Comparison of ENCODE assay signal across 2 cellular contexts in the genomic region with DNA sequence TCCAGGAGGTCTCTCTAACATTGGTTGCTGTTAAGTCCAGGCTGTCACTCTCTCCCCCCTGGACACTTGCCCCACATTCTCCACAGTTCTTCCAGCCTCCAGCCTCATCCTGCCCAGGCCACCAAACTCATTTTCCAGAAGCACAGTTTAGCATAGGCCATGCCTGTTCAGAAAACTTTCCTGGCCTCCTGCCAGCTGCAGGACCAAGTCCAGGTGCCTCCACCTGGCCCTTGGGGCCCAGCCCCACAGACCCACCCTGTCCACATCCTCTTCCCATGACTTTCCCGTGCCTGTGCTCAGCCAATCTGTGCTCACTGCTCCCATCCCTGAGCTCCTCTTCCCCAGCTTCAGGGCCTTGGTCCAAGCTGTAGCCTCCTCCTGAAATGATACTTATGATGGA.
TF ChIP-seq lines count a peak whose summit lies in the region.

No MANE protein-coding gene starts in this region.

TF ChIP-seq in HEK293, 187 proteins besides CTCF, POLR2A, EP300 and RAD21:
- TF ChIP-seq, protein P1, sequence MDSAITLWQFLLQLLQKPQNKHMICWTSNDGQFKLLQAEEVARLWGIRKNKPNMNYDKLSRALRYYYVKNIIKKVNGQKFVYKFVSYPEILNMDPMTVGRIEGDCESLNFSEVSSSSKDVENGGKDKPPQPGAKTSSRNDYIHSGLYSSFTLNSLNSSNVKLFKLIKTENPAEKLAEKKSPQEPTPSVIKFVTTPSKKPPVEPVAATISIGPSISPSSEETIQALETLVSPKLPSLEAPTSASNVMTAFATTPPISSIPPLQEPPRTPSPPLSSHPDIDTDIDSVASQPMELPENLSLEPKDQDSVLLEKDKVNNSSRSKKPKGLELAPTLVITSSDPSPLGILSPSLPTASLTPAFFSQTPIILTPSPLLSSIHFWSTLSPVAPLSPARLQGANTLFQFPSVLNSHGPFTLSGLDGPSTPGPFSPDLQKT (IDR thresholded peaks at IDR 0.05; ENCODE audit: borderline replicate concordance, low read depth, low read length), result no peak
- TF ChIP-seq REPIN1 (tag by site-specific recombination; IDR thresholded peaks at IDR 0.05; ENCODE audit: low read depth), result no peak
- peak; percentile 55; the same call in 1 of the 2 replicates for TF ChIP-seq ZNF677 (tag by site-specific recombination; IDR thresholded peaks at IDR 0.05)
- peak; percentile 63; the same call in 1 of the 2 replicates for TF ChIP-seq ZNF341 (tag by site-specific recombination; IDR thresholded peaks at IDR 0.05; ENCODE audit: low read depth)
- peak; percentile 30 for TF ChIP-seq GLIS1 (tag by site-specific recombination; IDR thresholded peaks at IDR 0.05)
- no peak for TF ChIP-seq PRDM4 (tag by site-specific recombination; IDR thresholded peaks at IDR 0.05)
- TF ChIP-seq ZNF423 (tag by site-specific recombination; IDR thresholded peaks at IDR 0.05), result no peak
- TF ChIP-seq ZNF10 (tag by site-specific recombination; IDR thresholded peaks at IDR 0.05), result no peak
TF ChIP-seq in HEK293: peak in this region for 3.

TF ChIP-seq in K562, 482 proteins besides CTCF, POLR2A, EP300 and RAD21 (continued from another document):
- TF ChIP-seq, protein P2, sequence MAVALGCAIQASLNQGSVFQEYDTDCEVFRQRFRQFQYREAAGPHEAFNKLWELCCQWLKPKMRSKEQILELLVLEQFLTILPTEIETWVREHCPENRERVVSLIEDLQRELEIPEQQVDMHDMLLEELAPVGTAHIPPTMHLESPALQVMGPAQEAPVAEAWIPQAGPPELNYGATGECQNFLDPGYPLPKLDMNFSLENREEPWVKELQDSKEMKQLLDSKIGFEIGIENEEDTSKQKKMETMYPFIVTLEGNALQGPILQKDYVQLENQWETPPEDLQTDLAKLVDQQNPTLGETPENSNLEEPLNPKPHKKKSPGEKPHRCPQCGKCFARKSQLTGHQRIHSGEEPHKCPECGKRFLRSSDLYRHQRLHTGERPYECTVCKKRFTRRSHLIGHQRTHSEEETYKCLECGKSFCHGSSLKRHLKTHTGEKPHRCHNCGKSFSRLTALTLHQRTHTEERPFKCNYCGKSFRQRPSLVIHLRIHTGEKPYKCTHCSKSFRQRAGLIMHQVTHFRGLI (CRISPR knock-in tag; IDR thresholded peaks at IDR 0.05), result no peak
- TF ChIP-seq BRCA1 (IDR thresholded peaks at IDR 0.05), result no peak
- TF ChIP-seq BRCA1 (CRISPR knock-in tag; IDR thresholded peaks at IDR 0.05), result no peak
- no peak for TF ChIP-seq POLR2AphosphoS5 (IDR thresholded peaks at IDR 0.05; ENCODE audit: control insufficient read depth, insufficient read depth, low read depth, low read length)
- no peak for TF ChIP-seq ZNF12 (CRISPR knock-in tag; IDR thresholded peaks at IDR 0.05)
- TF ChIP-seq E2F3 (CRISPR knock-in tag; IDR thresholded peaks at IDR 0.05), result no peak
- peak; percentile 61 for TF ChIP-seq NFIC (IDR thresholded peaks at IDR 0.05)
TF ChIP-seq in K562: peak in this region for 1.
